1 cellular context compared by ENCODE assay signal in genomic region chr12:48128800-48129199, GRCh38.
TF ChIP-seq lines count a peak whose summit lies in the region.

No MANE protein-coding gene starts in this region.

TF ChIP-seq in IMR-90, 13 proteins besides CTCF, POLR2A, EP300 and RAD21:
- no peak for TF ChIP-seq RCOR1 (IDR thresholded peaks at IDR 0.05; ENCODE audit: insufficient replicate concordance, low read length)
- no peak; the same call in 1 of the 2 replicates for TF ChIP-seq MXI1 (IDR thresholded peaks at IDR 0.05; ENCODE audit: borderline replicate concordance, low read depth, low read length)
- no peak for TF ChIP-seq MAZ (IDR thresholded peaks at IDR 0.05; ENCODE audit: borderline replicate concordance, low read depth, low read length)
- TF ChIP-seq BHLHE40 (IDR thresholded peaks at IDR 0.05; ENCODE audit: low read depth, low read length) = no peak
- TF ChIP-seq SMC3 (IDR thresholded peaks at IDR 0.05; ENCODE audit: low read depth, low read length) = no peak
- no peak for TF ChIP-seq CHD1 (IDR thresholded peaks at IDR 0.05; ENCODE audit: low read depth, low read length)
- no peak for TF ChIP-seq USF2 (IDR thresholded peaks at IDR 0.05; ENCODE audit: low read depth, low read length)
- TF ChIP-seq FOS (IDR thresholded peaks at IDR 0.05; ENCODE audit: low read depth, low read length) = no peak
- TF ChIP-seq NFE2L2 (IDR thresholded peaks at IDR 0.05; ENCODE audit: low read depth, low read length) = no peak
- TF ChIP-seq RFX5 (IDR thresholded peaks at IDR 0.05; ENCODE audit: low read depth, low read length) = no peak
- TF ChIP-seq ELK1 (IDR thresholded peaks at IDR 0.05; ENCODE audit: borderline replicate concordance, low read depth, low read length) = no peak
- TF ChIP-seq CEBPB (IDR thresholded peaks at IDR 0.05; ENCODE audit: low read depth, low read length) = no peak
- TF ChIP-seq MAFK (IDR thresholded peaks at IDR 0.05; ENCODE audit: low read depth, low read length) = no peak
